Comparison of ENCODE assay signal across 23 cellular contexts in genomic region chr2:178429336-178429735, GRCh38. TPM values are rescaled to one million over a fixed set of nuclear protein-coding genes. Genes with fewer than 3 reads are reported as not detected.
"Had no signal": no experiment of that assay in that cellular context is flagged by ENCODE, and none has a peak within 500 bp of the region (broad histone marks: within the 10 kb centered on the region; RNA-seq: fewer than 3 reads in every experiment).

No MANE protein-coding gene starts in this region.

- ATAC-seq: activated CD8-positive, alpha-beta memory T cell treated with anti-CD3 and anti-CD28 coated beads, Interleukin-2, amount 10 ng/mL, durations not matched to agents 7 days and 5 days; mucosa of descending colon; natural killer cell treated with Interleukin-12 subunit alpha and Interleukin-12 subunit beta and Interleukin-15 and Interleukin-18, amount 100 ng/mL, for 72 hours; stimulated activated naive CD8-positive, alpha-beta T cell treated with anti-CD3 and anti-CD28 coated beads, Interleukin-15, Interleukin-2, amounts not matched to agents 100 U/mL and 50 U/mL, for 24 hours had no signal

- H3K4me1 Mint-ChIP-seq: activated CD4-positive, alpha-beta memory T cell treated with anti-CD3 and anti-CD28 coated beads, Interleukin-2, amount 10 ng/mL, durations not matched to agents 7 days and 5 days; activated naive CD8-positive, alpha-beta T cell treated with anti-CD3 and anti-CD28 coated beads for 36 hours; brain had no signal

- H3K4me1 ChIP-seq: adrenal gland, ascending aorta, colonic mucosa had no signal

- H3K27me3 ChIP-seq: adrenal gland, ascending aorta, cardiac muscle cell, colonic mucosa, right lobe of liver had no signal

- H3K27me3 Mint-ChIP-seq: activated CD4-positive, alpha-beta memory T cell treated with anti-CD3 and anti-CD28 coated beads, Interleukin-2, amount 10 ng/mL, durations not matched to agents 7 days and 5 days; activated CD4-positive, alpha-beta T cell treated with anti-CD3 and anti-CD28 coated beads, Interleukin-2, amount 10 ng/mL, durations not matched to agents 7 days and 5 days; activated CD8-positive, alpha-beta memory T cell treated with anti-CD3 and anti-CD28 coated beads, Interleukin-2, amount 10 ng/mL, durations not matched to agents 7 days and 5 days; activated naive CD8-positive, alpha-beta T cell treated with anti-CD3 and anti-CD28 coated beads for 36 hours; brain; natural killer cell treated with Interleukin-12 subunit alpha and Interleukin-12 subunit beta and Interleukin-15 and Interleukin-18, amount 100 ng/mL, for 72 hours had no signal

- H3K9me3 Mint-ChIP-seq: natural killer cell treated with Interleukin-12 subunit alpha and Interleukin-12 subunit beta and Interleukin-15 and Interleukin-18, amount 100 ng/mL, for 72 hours had no signal

- H3K36me3 ChIP-seq: colonic mucosa had no signal

- H3K4me3 ChIP-seq: adrenal gland, ascending aorta, cardiac muscle cell, colonic mucosa, mucosa of descending colon, right lobe of liver, thoracic aorta had no signal

- H3K27ac Mint-ChIP-seq: activated CD4-positive, alpha-beta memory T cell treated with anti-CD3 and anti-CD28 coated beads, Interleukin-2, amount 10 ng/mL, durations not matched to agents 7 days and 5 days; activated CD8-positive, alpha-beta memory T cell treated with anti-CD3 and anti-CD28 coated beads, Interleukin-2, amount 10 ng/mL, durations not matched to agents 7 days and 5 days; activated naive CD4-positive, alpha-beta T cell treated with anti-CD3 and anti-CD28 coated beads for 36 hours; activated naive CD8-positive, alpha-beta T cell treated with anti-CD3 and anti-CD28 coated beads for 36 hours; natural killer cell treated with Interleukin-12 subunit alpha and Interleukin-12 subunit beta and Interleukin-15 and Interleukin-18, amount 100 ng/mL, for 72 hours had no signal

- H3K4me3 Mint-ChIP-seq: activated CD4-positive, alpha-beta memory T cell treated with anti-CD3 and anti-CD28 coated beads, Interleukin-2, amount 10 ng/mL, durations not matched to agents 7 days and 5 days; activated CD4-positive, alpha-beta T cell treated with anti-CD3 and anti-CD28 coated beads, Interleukin-2, amount 10 ng/mL, durations not matched to agents 7 days and 5 days; activated CD8-positive, alpha-beta memory T cell treated with anti-CD3 and anti-CD28 coated beads, Interleukin-2, amount 10 ng/mL, durations not matched to agents 7 days and 5 days; activated naive CD4-positive, alpha-beta T cell treated with anti-CD3 and anti-CD28 coated beads for 36 hours; activated naive CD8-positive, alpha-beta T cell treated with anti-CD3 and anti-CD28 coated beads for 36 hours; brain; natural killer cell treated with Interleukin-12 subunit alpha and Interleukin-12 subunit beta and Interleukin-15 and Interleukin-18, amount 100 ng/mL, for 72 hours had no signal

- H3K27ac ChIP-seq: adrenal gland, ascending aorta, colonic mucosa, right lobe of liver, thoracic aorta had no signal

- H3K9me3 ChIP-seq: ascending aorta, colonic mucosa, right lobe of liver had no signal

- DNase-seq: activated CD4-positive, alpha-beta memory T cell treated with anti-CD3 and anti-CD28 coated beads, Interleukin-2, amount 10 ng/mL, durations not matched to agents 7 days and 5 days; activated CD4-positive, alpha-beta T cell treated with anti-CD3 and anti-CD28 coated beads for 1 hour; activated CD4-positive, alpha-beta T cell treated with anti-CD3 and anti-CD28 coated beads, Interleukin-2, amount 10 ng/mL, durations not matched to agents 7 days and 5 days; activated CD8-positive, alpha-beta memory T cell treated with anti-CD3 and anti-CD28 coated beads, Interleukin-2, amount 10 ng/mL, durations not matched to agents 7 days and 5 days; activated effector memory CD4-positive, alpha-beta T cell treated with anti-CD3 and anti-CD28 coated beads, Interleukin-2, amount 50 U/mL, for 16 hours; activated naive CD4-positive, alpha-beta T cell treated with anti-CD3 and anti-CD28 coated beads for 36 hours; activated naive CD8-positive, alpha-beta T cell treated with anti-CD3 and anti-CD28 coated beads for 36 hours; adrenal gland; cerebellar nuclear complex; colonic mucosa; effector CD8-positive, alpha-beta T cell; islet precursor cell; left ventricle myocardium superior; mucosa of descending colon; posterior cingulate gyrus; right lobe of liver; stimulated activated CD4-positive, alpha-beta T cell treated with anti-CD3 and anti-CD28 coated beads, Interleukin-2, amount 100 ng/mL, for 48 hours; stimulated activated naive CD8-positive, alpha-beta T cell treated with anti-CD3 and anti-CD28 coated beads, Interleukin-15, Interleukin-2, amounts not matched to agents 100 U/mL and 50 U/mL, for 24 hours had no signal

RNA-seq across cellular contexts. Expression of gene PJVK, which starts 21.8 kb away (rescaled TPM):
- total RNA-seq: ascending aorta had no signal
